30 cellular contexts compared by ENCODE assay signal in genomic region chr10:7093368-7093767, GRCh38.
"Had no signal": no experiment of that assay in that cellular context is flagged by ENCODE, and none has a peak within 500 bp of the region (broad histone marks: within the 10 kb centered on the region; RNA-seq: fewer than 3 reads in every experiment).

No MANE protein-coding gene starts in this region.

- H3K36me3 ChIP-seq: left lung, lower lobe of right lung, neural progenitor cell, neutrophil, ovary, right atrium auricular region, stomach, thyroid gland, transverse colon, upper lobe of left lung, vagina had no signal

- H3K9me3 ChIP-seq: left lung, lower lobe of right lung, neutrophil, ovary, right atrium auricular region, stomach, testis, thyroid gland, transverse colon, upper lobe of left lung, vagina had no signal

- H2AFZ ChIP-seq: neural progenitor cell had no signal

- H3K4me1 ChIP-seq: left lung, lower lobe of right lung, neural progenitor cell, right atrium auricular region had no signal

- DNase-seq: hippocampal formation; immature natural killer cell; kidney; left colon; left lung; lower lobe of right lung; mesendoderm; naive B cell; natural killer cell; nephron progenitor cell; occipital lobe; ovary; stimulated activated CD4-positive, alpha-beta T cell treated with anti-CD3 and anti-CD28 coated beads, Interleukin-12 subunit alpha, Interleukin-12 subunit beta, amount 100 ng/mL, for 4 hours; stimulated activated CD4-positive, alpha-beta T cell treated with anti-CD3 and anti-CD28 coated beads, Interleukin-15, amount 100 ng/mL, for 24 hours; stimulated activated CD4-positive, alpha-beta T cell treated with anti-CD3 and anti-CD28 coated beads, Interleukin-2, amount 100 ng/mL, for 24 hours; stimulated activated CD4-positive, alpha-beta T cell treated with anti-CD3 and anti-CD28 coated beads, Interleukin-4, amount 100 ng/mL, for 1 hour; stimulated activated naive B cell treated with anti-CD40 and anti-IgM and Interleukin-4, amounts not matched to agents 10 μg/mL and 1 μg/mL and 100 μg/mL, for 72 hours; stimulated activated naive CD8-positive, alpha-beta T cell treated with anti-CD3 and anti-CD28 coated beads, Interleukin-15, Interleukin-2, amounts not matched to agents 100 U/mL and 50 U/mL, for 24 hours; stomach; testis; thyroid gland; transverse colon; upper lobe of left lung had no signal

- H3K27ac ChIP-seq: left lung, lower lobe of right lung, neural progenitor cell, neutrophil, ovary, right atrium auricular region, skin epidermis, stomach, testis, thyroid gland, transverse colon, upper lobe of left lung, vagina had no signal

- H3K9ac ChIP-seq: neural progenitor cell had no signal

- H3K4me3 ChIP-seq: left lung, lower lobe of right lung, neural progenitor cell, ovary, right atrium auricular region, skin epidermis, stomach, testis, thyroid gland, transverse colon, upper lobe of left lung, vagina had no signal

- ATAC-seq: left colon; left lung; lower lobe of right lung; natural killer cell; sciatic nerve; stimulated activated naive B cell treated with anti-CD40 and anti-IgM and Interleukin-4, amounts not matched to agents 10 μg/mL and 1 μg/mL and 100 μg/mL, for 72 hours had no signal

- H3K27me3 ChIP-seq: left lung, neural progenitor cell, neutrophil, ovary, right atrium auricular region, stomach, testis, thyroid gland, transverse colon, upper lobe of left lung, vagina had no signal

- H3K4me2 ChIP-seq: neural progenitor cell had no signal

- FAIRE-seq: islet of Langerhans, kidney had no signal
